ENCODE assay signal across 9 cellular contexts in the genomic region with DNA sequence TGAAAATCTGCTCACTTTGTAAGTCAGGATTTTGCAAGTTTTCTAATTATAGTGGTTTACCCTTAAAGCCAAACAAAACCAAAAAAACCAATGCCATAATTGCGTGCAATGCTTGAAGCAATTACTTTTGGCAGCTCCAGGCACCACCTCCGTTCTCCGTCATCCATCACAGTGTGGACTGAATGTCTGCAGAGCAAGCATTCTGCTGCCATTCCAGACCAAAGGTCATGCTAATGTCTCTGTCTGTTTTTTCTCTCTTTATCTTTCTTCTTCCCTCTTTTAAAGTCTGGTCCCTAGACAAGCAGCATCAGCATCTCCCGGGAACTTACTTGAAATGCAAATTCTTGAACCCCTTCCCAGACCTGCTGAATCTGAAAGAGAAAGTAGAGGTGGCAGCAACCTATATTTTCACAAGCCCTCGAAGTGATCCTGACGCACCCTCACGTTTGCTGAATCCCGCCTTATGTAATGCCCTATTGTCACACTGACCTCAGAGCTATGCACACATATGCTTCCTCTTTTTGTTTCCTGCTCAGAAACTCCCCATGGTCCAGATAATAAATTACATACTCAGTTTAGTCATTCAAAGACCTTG.
DNase-seq lines count a peak whose midpoint lies in the region; ATAC-seq and TF ChIP-seq lines count a peak whose summit lies in the region.
"Had no signal": no experiment of that assay in that cellular context is flagged by ENCODE, and none has a peak within 500 bp of the region (broad histone marks: within the 10 kb centered on the region; RNA-seq: fewer than 3 reads in every experiment).

No MANE protein-coding gene starts in this region.

- ATAC-seq in GM19324 (IDR thresholded peaks at IDR 0.05; ENCODE audit: low FRiP score, unreplicated experiment): peak; percentile 46
- peak; percentile 69 for ATAC-seq in HG03159 (IDR thresholded peaks at IDR 0.05; ENCODE audit: unreplicated experiment)
- ATAC-seq in CD4-positive, alpha-beta T cell (ENCODE audit: poor library complexity): no peak

- H3K9me3 ChIP-seq in adrenal gland (replicated peaks in 1 of 3) (no peaks in the 10 kb centered on the region), trophoblast cell (ENCODE audit: insufficient read depth, low read depth, low read length) (peaks cover 2% of the 10 kb centered on the region)
- H3K9me3 ChIP-seq in CD4-positive, alpha-beta T cell (ENCODE audit: control insufficient read depth, low read length): no peaks in the 10 kb centered on the region

- no peak overlapping the region for H2AK5ac ChIP-seq in trophoblast cell (ENCODE audit: low read length)

- H3K4me1 Mint-ChIP-seq in CD4-positive, alpha-beta T cell (ENCODE audit: low read depth): peaks cover 25% of the 10 kb centered on the region

- DNase-seq in adrenal gland (peak in 5 of 7 donors; percentile 26 to 70 (median 40)), trophoblast cell (peak; percentile 51 to 56), HUDEP-2 (lab: John Stamatoyannopoulos, UW; ENCODE audit: unreplicated experiment in 76 of 76) (no peak), DMS79 treated with DMSO at 0.1 percent for 48 hours (lab: John Stamatoyannopoulos, UW) (no peak), HEK293T (ENCODE audit: extremely low spot score) (no peak)
- DNase-seq in CD4-positive, alpha-beta T cell: no peak

- no peak overlapping the region for H4K12ac ChIP-seq in trophoblast cell (ENCODE audit: low read depth, low read length)

- H3K27me3 ChIP-seq in adrenal gland (no peaks in the 10 kb centered on the region), trophoblast cell (ENCODE audit: insufficient read depth, low read length) (no peaks in the 10 kb centered on the region)
- H3K27me3 ChIP-seq in CD4-positive, alpha-beta T cell (ENCODE audit: control insufficient read depth, insufficient read depth, low read length): no peaks in the 10 kb centered on the region

- intact Hi-C loops in adrenal gland (cut with DNase I): no loop called here
- intact Hi-C loops in CD4-positive, alpha-beta T cell (cut with DNase I, micrococcal nuclease): no loop called here

- TF ChIP-seq POLR2A in adrenal gland (IDR thresholded peaks at IDR 0.05): no peak

- H3K4me3 ChIP-seq in adrenal gland: no peak overlapping the region
- H3K4me3 ChIP-seq in trophoblast cell (ENCODE audit: low read depth, low read length): no peak overlapping the region

- no peak overlapping the region for H3K14ac ChIP-seq in trophoblast cell (ENCODE audit: low read length)

- H3K27ac ChIP-seq in adrenal gland: peak overlapping the region in 1 of 5 donors; percentile 29
- no peak overlapping the region for H3K27ac ChIP-seq in trophoblast cell (ENCODE audit: low read depth, low read length)
- H3K27ac ChIP-seq in CD4-positive, alpha-beta T cell (ENCODE audit: low read depth, low read length): no peak overlapping the region

- H3K27me3 Mint-ChIP-seq in CD4-positive, alpha-beta T cell: no peaks in the 10 kb centered on the region

- H4K8ac ChIP-seq in trophoblast cell (ENCODE audit: low read depth, low read length): no peak overlapping the region

- no peak overlapping the region for H2BK120ac ChIP-seq in trophoblast cell (ENCODE audit: insufficient read depth, low read length, poor library complexity)

- no peak overlapping the region for H3K4me3 Mint-ChIP-seq in CD4-positive, alpha-beta T cell
- H3K4me3 Mint-ChIP-seq: T-cell had no signal

- H3K36me3 Mint-ChIP-seq in CD4-positive, alpha-beta T cell (ENCODE audit: low read depth): no peaks in the 10 kb centered on the region
- H3K36me3 Mint-ChIP-seq: T-cell had no signal

- no peak for TF ChIP-seq CTCF in adrenal gland (IDR thresholded peaks at IDR 0.05)
- TF ChIP-seq CTCF in CD4-positive, alpha-beta T cell (IDR thresholded peaks at IDR 0.05): no peak

- H3K27ac Mint-ChIP-seq in CD4-positive, alpha-beta T cell: no peak overlapping the region
- H3K27ac Mint-ChIP-seq: T-cell had no signal

- no peaks in the 10 kb centered on the region for H3K9me3 Mint-ChIP-seq in CD4-positive, alpha-beta T cell
- H3K9me3 Mint-ChIP-seq: T-cell had no signal

- H3K18ac ChIP-seq in trophoblast cell (ENCODE audit: low read length): no peak overlapping the region

- H3K23ac ChIP-seq in trophoblast cell (ENCODE audit: low read length): no peak overlapping the region

- H3K4ac ChIP-seq in trophoblast cell (ENCODE audit: low read depth, low read length): no peak overlapping the region

- no peak overlapping the region for H4K91ac ChIP-seq in trophoblast cell (ENCODE audit: low read depth, low read length)

- POLR2A ChIA-PET in CD4-positive, alpha-beta T cell (lab: Charles Lee): interaction anchor here (0.7 kb wide), 1 partner anchor 10 kb away, joined by 3 read pairs; no protein-coding TSS in a partner anchor
- POLR2A ChIA-PET in HEK293T (lab: Yijun Ruan, JAX): interaction anchor here (0.6 kb wide), 1 partner anchor 10 kb away, joined by 3 read pairs; no protein-coding TSS in a partner anchor

- H3K4me1 ChIP-seq in adrenal gland (replicated peaks in 1 of 2) (peaks cover 0 to 12% of the 10 kb centered on the region in 2 donors), trophoblast cell (ENCODE audit: control insufficient read depth in 1 of 2, insufficient read depth in 2 of 2, low read length in 2 of 2) (peaks cover 0 to 8% of the 10 kb centered on the region in 2 experiments)

- no peaks in the 10 kb centered on the region for H3K36me3 ChIP-seq in adrenal gland (replicated peaks in 1 of 2)
- H3K36me3 ChIP-seq in trophoblast cell (ENCODE audit: control insufficient read depth in 1 of 2, insufficient read depth in 2 of 2, low read length in 2 of 2): no peaks in the 10 kb centered on the region

- no peaks in the 10 kb centered on the region for H3K79me1 ChIP-seq in trophoblast cell (ENCODE audit: low read length)

- H2AFZ ChIP-seq in trophoblast cell (ENCODE audit: insufficient read depth, low read length, poor library complexity): no peak overlapping the region

- 53 to 59% (median 54%) methylated on average over 8 of the region's 8 CpGs for WGBS in adrenal gland, 4 donors
- WGBS in trophoblast cell (ENCODE audit: extremely low coverage, insufficient coverage, insufficient read length): no CpG with 5 or more reads among the region's 8 CpGs

- no peak overlapping the region for H3K9ac ChIP-seq in trophoblast cell (ENCODE audit: low read length)

- CTCF ChIA-PET in CD4-positive, alpha-beta T cell (lab: Charles Lee): no interaction called here
- CTCF ChIA-PET in HEK293T (lab: Yijun Ruan, JAX): no interaction called here

- H3K4me2 ChIP-seq in trophoblast cell (ENCODE audit: low read length): no peak overlapping the region

- no peak overlapping the region for H2BK5ac ChIP-seq in trophoblast cell (ENCODE audit: low read depth, low read length, poor library complexity)

- no peaks in the 10 kb centered on the region for H3K79me2 ChIP-seq in trophoblast cell (ENCODE audit: control insufficient read depth, insufficient read depth, low read length, poor library complexity)

- H2BK12ac ChIP-seq in trophoblast cell (ENCODE audit: low read length): no peak overlapping the region

TF ChIP-seq in HEK293T, 16 proteins besides CTCF, POLR2A, EP300 and RAD21:
- TF ChIP-seq L3MBTL2 (conservative IDR thresholded peaks at IDR 0.05) (no peak), TARDBP (IDR thresholded peaks at IDR 0.05) (no peak), BHLHE40 (IDR thresholded peaks at IDR 0.05; ENCODE audit: borderline replicate concordance) (no peak)

Comparison
In these comparisons a context has a peak if more than half of its experiments do, and no peak if none do; other contexts are left out.
1. DNase-seq: peak in adrenal gland (5 of 7) and trophoblast cell (2 of 2); none in CD4-positive, alpha-beta T cell (0 of 10), HUDEP-2 (0 of 76), DMS79 treated with DMSO at 0.1 percent for 48 hours (single experiment) and HEK293T (single experiment).